In the genomic region with DNA sequence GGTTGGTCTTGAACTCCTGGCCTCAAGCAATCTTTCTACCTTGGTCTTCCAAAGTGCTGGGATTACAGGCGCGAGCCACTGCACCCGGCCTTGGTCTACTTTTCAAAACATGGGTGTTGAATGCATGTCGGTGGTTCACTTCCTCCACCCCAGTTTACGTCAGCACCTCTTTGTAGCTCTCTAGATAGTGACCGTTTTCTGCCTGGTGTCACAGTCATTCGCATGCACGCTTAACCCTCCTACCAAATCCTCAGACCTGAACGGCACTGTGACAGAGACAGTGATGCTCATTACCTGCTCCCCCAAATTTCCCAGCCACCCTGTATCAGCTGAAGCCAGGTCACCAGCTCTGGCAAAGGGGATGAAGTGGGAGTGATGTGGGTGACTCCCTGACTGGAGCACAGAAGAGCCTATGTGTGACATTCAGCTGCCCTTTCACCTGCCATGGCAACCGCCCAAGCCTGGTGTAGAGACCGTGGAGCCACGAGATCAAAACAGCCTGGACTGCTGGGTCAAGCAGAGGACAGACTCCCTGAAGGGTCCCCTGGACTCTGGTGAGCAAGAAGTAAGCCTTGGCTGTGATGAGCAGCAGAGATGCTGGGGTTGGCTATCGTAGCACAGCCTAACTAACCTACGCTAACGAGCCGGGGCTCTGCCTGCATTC, we compare ENCODE assay signal across 13 cellular contexts.
DNase-seq lines count a peak whose midpoint lies in the region; ATAC-seq and TF ChIP-seq lines count a peak whose summit lies in the region.
"Had no signal": no experiment of that assay in that cellular context is flagged by ENCODE, and none has a peak within 500 bp of the region (broad histone marks: within the 10 kb centered on the region; RNA-seq: fewer than 3 reads in every experiment).

No MANE protein-coding gene starts in this region.

- H3K79me2 ChIP-seq in PC-9 (ENCODE audit: low read depth): no peaks in the 10 kb centered on the region

- peak overlapping the region; percentile 75 to 99 (median 96) for H3K27ac Mint-ChIP-seq in CD8-positive, alpha-beta memory T cell
- peak overlapping the region; percentile 95 for H3K27ac Mint-ChIP-seq in activated naive CD8-positive, alpha-beta T cell
- peak overlapping the region; percentile 82 to 90 for H3K27ac Mint-ChIP-seq in natural killer cell

- no peaks in the 10 kb centered on the region for H4K20me1 ChIP-seq in PC-9 (ENCODE audit: insufficient read depth)

- POLR2A ChIA-PET in CD8-positive, alpha-beta memory T cell (lab: Charles Lee): interaction anchor here (0.6 to 2.7 kb wide), 2 partner anchors 93 to 107 kb away, joined by 3 to 8 read pairs; partner anchors contain the start of gene CCDC88C
- POLR2A ChIA-PET in PC-9 (lab: Charles Lee; ENCODE audit: unreplicated experiment): interaction anchor here (0.5 kb wide), 1 partner anchor 339 kb away, joined by 4 read pairs; no protein-coding TSS in a partner anchor

- intact Hi-C loops in natural killer cell (cut with micrococcal nuclease): loop anchor here (10.0 kb wide), 1 partner anchor 246 kb away; the partner anchor contains the start of gene RPS6KA5
- intact Hi-C loops in PC-9 (cut with micrococcal nuclease; ENCODE audit: unreplicated experiment): no loop called here

- ATAC-seq in natural killer cell (peak; percentile 52 to 77 (median 63)), GM19324 (IDR thresholded peaks at IDR 0.05; ENCODE audit: low FRiP score, unreplicated experiment) (no peak)
- ATAC-seq: PC-3, SK-N-SH treated with all-trans-retinoic acid at 6 μM for 48 hours had no signal

- no TSS peak for BruUV-seq in PC-9 (replicated peaks; lab: Mats Ljungman, UMichigan)

- no peak overlapping the region for H3K4me2 ChIP-seq in PC-9

- CTCF ChIA-PET in CD8-positive, alpha-beta memory T cell (lab: Charles Lee): interaction anchor here (0.9 to 2.6 kb wide), 4 partner anchors 13 to 110 kb away, joined by 4 to 10 read pairs (median 6); partner anchors contain the start of gene CCDC88C
- CTCF ChIA-PET in PC-9 (lab: Charles Lee): no interaction called here

- H3K4me3 ChIP-seq in CD8-positive, alpha-beta memory T cell (ENCODE audit: low read length): peak overlapping the region; percentile 13
- no peak overlapping the region for H3K4me3 ChIP-seq in PC-9
- H3K4me3 ChIP-seq: heart right ventricle had no signal

- H3K36me3 ChIP-seq in CD8-positive, alpha-beta memory T cell (ENCODE audit: insufficient read depth, low read length): peaks cover 74% of the 10 kb centered on the region
- no peaks in the 10 kb centered on the region for H3K36me3 ChIP-seq in PC-9 (ENCODE audit: low read depth)

- peak; percentile 20 to 71 (median 62) for DNase-seq in CD8-positive, alpha-beta memory T cell
- DNase-seq in T-helper 22 cell (ENCODE audit: low read depth): peak; percentile 57
- no peak for DNase-seq in natural killer cell
- no peak for DNase-seq in NCI-H345 treated with DMSO at 0.1 percent for 48 hours (lab: John Stamatoyannopoulos, UW; ENCODE audit: unreplicated experiment)
- no peak for DNase-seq in PC-9
- DNase-seq in AML-193 (lab: John Stamatoyannopoulos, UW): no peak
- DNase-seq: heart right ventricle, NCI-H1092, NCI-H226, PC-3 had no signal

- no peak for TF ChIP-seq CTCF in natural killer cell (IDR thresholded peaks at IDR 0.05)
- no peak for TF ChIP-seq CTCF in PC-9 (conservative IDR thresholded peaks at IDR 0.05)

- peaks cover 31 to 93% (median 34%) of the 10 kb centered on the region in 3 donors for H3K36me3 Mint-ChIP-seq in CD8-positive, alpha-beta memory T cell
- H3K36me3 Mint-ChIP-seq in activated naive CD8-positive, alpha-beta T cell: peaks cover 17% of the 10 kb centered on the region
- peaks cover 26% of the 10 kb centered on the region for H3K36me3 Mint-ChIP-seq in natural killer cell

- H3F3A ChIP-seq in PC-9 (ENCODE audit: insufficient read depth, low read depth): no peaks in the 10 kb centered on the region

- H3K4me3 Mint-ChIP-seq in CD8-positive, alpha-beta memory T cell: peak overlapping the region; percentile 10 to 81 (median 76)
- H3K4me3 Mint-ChIP-seq in activated naive CD8-positive, alpha-beta T cell: peak overlapping the region; percentile 78
- H3K4me3 Mint-ChIP-seq in natural killer cell: peak overlapping the region; percentile 59

- H2AFZ ChIP-seq in PC-9: no peak overlapping the region

- no peaks in the 10 kb centered on the region for H3K9me2 ChIP-seq in PC-9 (ENCODE audit: insufficient read depth)

- no peaks in the 10 kb centered on the region for H3K27me3 ChIP-seq in CD8-positive, alpha-beta memory T cell (ENCODE audit: insufficient read depth, low read length, poor library complexity, severe bottlenecking)
- H3K27me3 ChIP-seq in PC-9 (ENCODE audit: insufficient read depth, low read depth): no peaks in the 10 kb centered on the region

- H3K27me3 Mint-ChIP-seq in CD8-positive, alpha-beta memory T cell: peaks cover 0 to 3% of the 10 kb centered on the region in 2 donors
- H3K27me3 Mint-ChIP-seq in activated naive CD8-positive, alpha-beta T cell: no peaks in the 10 kb centered on the region
- H3K27me3 Mint-ChIP-seq in natural killer cell (ENCODE audit: low read depth in 2 of 2): no peaks in the 10 kb centered on the region

- peak overlapping the region; percentile 77 for H3K27ac ChIP-seq in CD8-positive, alpha-beta memory T cell (ENCODE audit: low read depth, low read length)
- no peak overlapping the region for H3K27ac ChIP-seq in PC-9

- H3K4me1 ChIP-seq in CD8-positive, alpha-beta memory T cell (ENCODE audit: insufficient read depth, low read length): peaks cover 36% of the 10 kb centered on the region
- H3K4me1 ChIP-seq in PC-9 (replicated peaks; ENCODE audit: insufficient read depth): no peaks in the 10 kb centered on the region

- H3K4me1 Mint-ChIP-seq in CD8-positive, alpha-beta memory T cell: peaks cover 43 to 73% (median 63%) of the 10 kb centered on the region in 3 donors
- peaks cover 43% of the 10 kb centered on the region for H3K4me1 Mint-ChIP-seq in activated naive CD8-positive, alpha-beta T cell (ENCODE audit: low read depth)
- H3K4me1 Mint-ChIP-seq in natural killer cell: peaks cover 50 to 53% of the 10 kb centered on the region in 2 donors

- no peaks in the 10 kb centered on the region for H3K9me3 Mint-ChIP-seq in CD8-positive, alpha-beta memory T cell
- H3K9me3 Mint-ChIP-seq in activated naive CD8-positive, alpha-beta T cell (ENCODE audit: low read depth): no peaks in the 10 kb centered on the region
- no peaks in the 10 kb centered on the region for H3K9me3 Mint-ChIP-seq in natural killer cell

- no peaks in the 10 kb centered on the region for H3K9me3 ChIP-seq in CD8-positive, alpha-beta memory T cell (ENCODE audit: low read length)
- H3K9me3 ChIP-seq in PC-9 (ENCODE audit: insufficient read depth, low read depth): no peaks in the 10 kb centered on the region
- H3K9me3 ChIP-seq: heart right ventricle had no signal

Comparison
In these comparisons a context has a peak if more than half of its experiments do, and no peak if none do; other contexts are left out.
1. DNase-seq: peak in CD8-positive, alpha-beta memory T cell (5 of 5) and T-helper 22 cell (single experiment); none in natural killer cell (single experiment), NCI-H345 treated with DMSO at 0.1 percent for 48 hours (single experiment), PC-9 (0 of 2) and AML-193 (0 of 2).
2. Peak in every context shown above with its lines, with median percentiles within 50 percentile points of each other: H3K27ac Mint-ChIP-seq and H3K4me3 Mint-ChIP-seq.